ENCODE assay signal across 19 cellular contexts in genomic region chr2:60400462-60400861, GRCh38.
DNase-seq lines count a peak whose midpoint lies in the region; ATAC-seq and TF ChIP-seq lines count a peak whose summit lies in the region.
"Had no signal": no experiment of that assay in that cellular context is flagged by ENCODE, and none has a peak within 500 bp of the region (broad histone marks: within the 10 kb centered on the region; RNA-seq: fewer than 3 reads in every experiment).

No MANE protein-coding gene starts in this region.

- 26% methylated on average over 6 of the region's 6 CpGs for WGBS in thymus

- H3K4me3 Mint-ChIP-seq in activated CD8-positive, alpha-beta T cell treated with anti-CD3 and anti-CD28 coated beads for 36 hours, result no peak overlapping the region
- H3K4me3 Mint-ChIP-seq in activated CD8-positive, alpha-beta T cell treated with anti-CD3 and anti-CD28 coated beads, Interleukin-2, amount 10 ng/mL, durations not matched to agents 7 days and 5 days, result no peak overlapping the region
- H3K4me3 Mint-ChIP-seq in IgD-negative memory B cell, result peak overlapping the region in 1 of 4 donors; percentile 68
- no peak overlapping the region for H3K4me3 Mint-ChIP-seq in naive thymus-derived CD4-positive, alpha-beta T cell
- no peak overlapping the region for H3K4me3 Mint-ChIP-seq in activated naive CD8-positive, alpha-beta T cell treated with anti-CD3 and anti-CD28 coated beads, Interleukin-2, amount 50 U/mL, for 24 hours
- H3K4me3 Mint-ChIP-seq: CD8-positive, alpha-beta memory T cell had no signal

- intact Hi-C loops in activated CD8-positive, alpha-beta T cell treated with anti-CD3 and anti-CD28 coated beads for 36 hours (cut with micrococcal nuclease), result no loop called here
- intact Hi-C loops in naive thymus-derived CD4-positive, alpha-beta T cell (cut with micrococcal nuclease), result no loop called here

- CTCF ChIA-PET in activated CD8-positive, alpha-beta T cell treated with anti-CD3 and anti-CD28 coated beads for 36 hours (lab: Charles Lee), result no interaction called here
- CTCF ChIA-PET in activated CD8-positive, alpha-beta T cell treated with anti-CD3 and anti-CD28 coated beads, Interleukin-2, amount 10 ng/mL, durations not matched to agents 7 days and 5 days (lab: Charles Lee), result no interaction called here
- CTCF ChIA-PET in naive thymus-derived CD4-positive, alpha-beta T cell (lab: Charles Lee), result interaction anchor here (0.6 kb wide), 1 partner anchor 1558 kb away, joined by 3 read pairs; no protein-coding TSS in a partner anchor

- H3K36me3 ChIP-seq in naive thymus-derived CD4-positive, alpha-beta T cell (ENCODE audit: control insufficient read depth in 2 of 3, insufficient read depth in 3 of 3, low read length in 3 of 3), result no peaks in the 10 kb centered on the region
- no peaks in the 10 kb centered on the region for H3K36me3 ChIP-seq in thymus (ENCODE audit: control insufficient read depth, insufficient read depth)
- H3K36me3 ChIP-seq: BE2C had no signal

- no peak overlapping the region for H3K27ac Mint-ChIP-seq in activated CD8-positive, alpha-beta T cell treated with anti-CD3 and anti-CD28 coated beads for 36 hours
- H3K27ac Mint-ChIP-seq in activated CD8-positive, alpha-beta T cell treated with anti-CD3 and anti-CD28 coated beads, Interleukin-2, amount 10 ng/mL, durations not matched to agents 7 days and 5 days, result no peak overlapping the region
- H3K27ac Mint-ChIP-seq in IgD-negative memory B cell, result peak overlapping the region in 2 of 3 donors; percentile 53 to 80
- H3K27ac Mint-ChIP-seq in naive thymus-derived CD4-positive, alpha-beta T cell, result no peak overlapping the region
- H3K27ac Mint-ChIP-seq in activated naive CD8-positive, alpha-beta T cell treated with anti-CD3 and anti-CD28 coated beads, Interleukin-2, amount 50 U/mL, for 24 hours, result no peak overlapping the region
- H3K27ac Mint-ChIP-seq: CD8-positive, alpha-beta memory T cell had no signal

- POLR2A ChIA-PET in activated CD8-positive, alpha-beta T cell treated with anti-CD3 and anti-CD28 coated beads for 36 hours (lab: Charles Lee), result no interaction called here
- POLR2A ChIA-PET in activated CD8-positive, alpha-beta T cell treated with anti-CD3 and anti-CD28 coated beads, Interleukin-2, amount 10 ng/mL, durations not matched to agents 7 days and 5 days (lab: Charles Lee), result no interaction called here
- POLR2A ChIA-PET in naive thymus-derived CD4-positive, alpha-beta T cell (lab: Charles Lee), result no interaction called here

- no peaks in the 10 kb centered on the region for H3K9me3 Mint-ChIP-seq in activated CD8-positive, alpha-beta T cell treated with anti-CD3 and anti-CD28 coated beads for 36 hours
- no peaks in the 10 kb centered on the region for H3K9me3 Mint-ChIP-seq in activated CD8-positive, alpha-beta T cell treated with anti-CD3 and anti-CD28 coated beads, Interleukin-2, amount 10 ng/mL, durations not matched to agents 7 days and 5 days (ENCODE audit: insufficient read depth)
- peaks cover 0 to 3% (median 0%) of the 10 kb centered on the region in 3 donors for H3K9me3 Mint-ChIP-seq in IgD-negative memory B cell
- no peaks in the 10 kb centered on the region for H3K9me3 Mint-ChIP-seq in naive thymus-derived CD4-positive, alpha-beta T cell
- no peaks in the 10 kb centered on the region for H3K9me3 Mint-ChIP-seq in activated naive CD8-positive, alpha-beta T cell treated with anti-CD3 and anti-CD28 coated beads, Interleukin-2, amount 50 U/mL, for 24 hours
- H3K9me3 Mint-ChIP-seq: CD8-positive, alpha-beta memory T cell had no signal

- no peaks in the 10 kb centered on the region for H3K9me3 ChIP-seq in naive thymus-derived CD4-positive, alpha-beta T cell (ENCODE audit: control insufficient read depth in 2 of 3, low read length in 3 of 3)
- H3K9me3 ChIP-seq in thymus (ENCODE audit: control insufficient read depth), result no peaks in the 10 kb centered on the region
- H3K9me3 ChIP-seq: BE2C had no signal

- DNase-seq in activated CD8-positive, alpha-beta T cell treated with anti-CD3 and anti-CD28 coated beads for 36 hours, result no peak
- DNase-seq in activated CD8-positive, alpha-beta T cell treated with anti-CD3 and anti-CD28 coated beads, Interleukin-2, amount 10 ng/mL, durations not matched to agents 7 days and 5 days, result no peak
- DNase-seq in naive thymus-derived CD4-positive, alpha-beta T cell, result no peak
- no peak for DNase-seq in LoVo (ENCODE audit: low spot score)
- DNase-seq in activated naive CD8-positive, alpha-beta T cell treated with anti-CD3 and anti-CD28 coated beads, Interleukin-2, amount 50 U/mL, for 24 hours, result no peak
- DNase-seq in DMS79 (lab: John Stamatoyannopoulos, UW), result no peak
- DNase-seq: BE2C; CD8-positive, alpha-beta memory T cell; DMS79 treated with DMSO at 0.1 percent for 48 hours; NCI-H1105; NCI-H1694; NCI-H2107; NCI-H2227 treated with DMSO at 0.1 percent for 48 hours; NCI-H524 treated with DMSO at 0.1 percent for 48 hours had no signal

- peak; percentile 45 for ATAC-seq in activated CD8-positive, alpha-beta T cell treated with anti-CD3 and anti-CD28 coated beads for 36 hours
- ATAC-seq in activated CD8-positive, alpha-beta T cell treated with anti-CD3 and anti-CD28 coated beads, Interleukin-2, amount 10 ng/mL, durations not matched to agents 7 days and 5 days, result no peak
- ATAC-seq in naive thymus-derived CD4-positive, alpha-beta T cell, result peak; percentile 34
- no peak for ATAC-seq in activated naive CD8-positive, alpha-beta T cell treated with anti-CD3 and anti-CD28 coated beads, Interleukin-2, amount 50 U/mL, for 24 hours
- ATAC-seq: HCT116, Panc1 had no signal

- H3K4me1 ChIP-seq in naive thymus-derived CD4-positive, alpha-beta T cell (ENCODE audit: control insufficient read depth in 2 of 2, insufficient read depth in 2 of 2, low read length in 2 of 2), result no peaks in the 10 kb centered on the region
- peaks cover 12% of the 10 kb centered on the region for H3K4me1 ChIP-seq in thymus (ENCODE audit: control insufficient read depth, insufficient read depth, low read length)
- H3K4me1 ChIP-seq: BE2C had no signal

- H3K27me3 Mint-ChIP-seq in activated CD8-positive, alpha-beta T cell treated with anti-CD3 and anti-CD28 coated beads for 36 hours, result no peaks in the 10 kb centered on the region
- peaks cover 2% of the 10 kb centered on the region for H3K27me3 Mint-ChIP-seq in activated CD8-positive, alpha-beta T cell treated with anti-CD3 and anti-CD28 coated beads, Interleukin-2, amount 10 ng/mL, durations not matched to agents 7 days and 5 days (ENCODE audit: low read depth)
- no peaks in the 10 kb centered on the region for H3K27me3 Mint-ChIP-seq in IgD-negative memory B cell
- H3K27me3 Mint-ChIP-seq in naive thymus-derived CD4-positive, alpha-beta T cell, result peaks cover 0 to 7% (median under 1%) of the 10 kb centered on the region in 5 donors
- H3K27me3 Mint-ChIP-seq in activated naive CD8-positive, alpha-beta T cell treated with anti-CD3 and anti-CD28 coated beads, Interleukin-2, amount 50 U/mL, for 24 hours, result no peaks in the 10 kb centered on the region

- no peaks in the 10 kb centered on the region for H3K4me1 Mint-ChIP-seq in activated CD8-positive, alpha-beta T cell treated with anti-CD3 and anti-CD28 coated beads for 36 hours (ENCODE audit: low read depth)
- H3K4me1 Mint-ChIP-seq in activated CD8-positive, alpha-beta T cell treated with anti-CD3 and anti-CD28 coated beads, Interleukin-2, amount 10 ng/mL, durations not matched to agents 7 days and 5 days (ENCODE audit: low read depth), result peaks cover 10% of the 10 kb centered on the region
- H3K4me1 Mint-ChIP-seq in IgD-negative memory B cell, result peaks cover 18 to 31% (median 22%) of the 10 kb centered on the region in 3 donors
- peaks cover 0 to 5% (median 0%) of the 10 kb centered on the region in 7 donors for H3K4me1 Mint-ChIP-seq in naive thymus-derived CD4-positive, alpha-beta T cell
- H3K4me1 Mint-ChIP-seq in activated naive CD8-positive, alpha-beta T cell treated with anti-CD3 and anti-CD28 coated beads, Interleukin-2, amount 50 U/mL, for 24 hours, result peaks cover 10% of the 10 kb centered on the region
- H3K4me1 Mint-ChIP-seq: CD8-positive, alpha-beta memory T cell had no signal

- no peaks in the 10 kb centered on the region for H3K36me3 Mint-ChIP-seq in activated CD8-positive, alpha-beta T cell treated with anti-CD3 and anti-CD28 coated beads for 36 hours (ENCODE audit: low read depth)
- H3K36me3 Mint-ChIP-seq in activated CD8-positive, alpha-beta T cell treated with anti-CD3 and anti-CD28 coated beads, Interleukin-2, amount 10 ng/mL, durations not matched to agents 7 days and 5 days (ENCODE audit: low read depth), result no peaks in the 10 kb centered on the region
- H3K36me3 Mint-ChIP-seq in IgD-negative memory B cell, result no peaks in the 10 kb centered on the region
- H3K36me3 Mint-ChIP-seq in naive thymus-derived CD4-positive, alpha-beta T cell, result no peaks in the 10 kb centered on the region
- no peaks in the 10 kb centered on the region for H3K36me3 Mint-ChIP-seq in activated naive CD8-positive, alpha-beta T cell treated with anti-CD3 and anti-CD28 coated beads, Interleukin-2, amount 50 U/mL, for 24 hours (ENCODE audit: low read depth)
- H3K36me3 Mint-ChIP-seq: CD8-positive, alpha-beta memory T cell had no signal

- no peak overlapping the region for H3K27ac ChIP-seq in naive thymus-derived CD4-positive, alpha-beta T cell (ENCODE audit: low read depth, low read length)
- peak overlapping the region; percentile 33 for H3K27ac ChIP-seq in thymus (ENCODE audit: low read depth)
- H3K27ac ChIP-seq: 22Rv1 had no signal

- H3K4me3 ChIP-seq in naive thymus-derived CD4-positive, alpha-beta T cell (ENCODE audit: low read length), result no peak overlapping the region
- no peak overlapping the region for H3K4me3 ChIP-seq in thymus (ENCODE audit: low read length)

- TF ChIP-seq CTCF in activated CD8-positive, alpha-beta T cell treated with anti-CD3 and anti-CD28 coated beads for 36 hours (IDR thresholded peaks at IDR 0.05), result no peak

- H3K27me3 ChIP-seq in naive thymus-derived CD4-positive, alpha-beta T cell (ENCODE audit: control insufficient read depth in 2 of 2, insufficient read depth in 2 of 2, low read length in 2 of 2), result no peaks in the 10 kb centered on the region
- no peaks in the 10 kb centered on the region for H3K27me3 ChIP-seq in thymus (ENCODE audit: control insufficient read depth, insufficient read depth)
- H3K27me3 ChIP-seq: BE2C had no signal

Comparison
In these comparisons a context has a peak if more than half of its experiments do, and no peak if none do; other contexts are left out.
1. ATAC-seq: peak in activated CD8-positive, alpha-beta T cell treated with anti-CD3 and anti-CD28 coated beads for 36 hours (single experiment) and naive thymus-derived CD4-positive, alpha-beta T cell (single experiment); none in activated CD8-positive, alpha-beta T cell treated with anti-CD3 and anti-CD28 coated beads, Interleukin-2, amount 10 ng/mL, durations not matched to agents 7 days and 5 days (single experiment) and activated naive CD8-positive, alpha-beta T cell treated with anti-CD3 and anti-CD28 coated beads, Interleukin-2, amount 50 U/mL, for 24 hours (single experiment).
2. H3K27ac Mint-ChIP-seq: peak in IgD-negative memory B cell (2 of 3); none in activated CD8-positive, alpha-beta T cell treated with anti-CD3 and anti-CD28 coated beads for 36 hours (single experiment), activated CD8-positive, alpha-beta T cell treated with anti-CD3 and anti-CD28 coated beads, Interleukin-2, amount 10 ng/mL, durations not matched to agents 7 days and 5 days (single experiment), naive thymus-derived CD4-positive, alpha-beta T cell (0 of 9) and activated naive CD8-positive, alpha-beta T cell treated with anti-CD3 and anti-CD28 coated beads, Interleukin-2, amount 50 U/mL, for 24 hours (single experiment).